ENCODE assay signal across 2 cellular contexts in genomic region chr3:32249184-32249782, GRCh38.
TF ChIP-seq lines count a peak whose summit lies in the region.

No MANE protein-coding gene starts in this region.

TF ChIP-seq in K562, 482 proteins besides CTCF, POLR2A, EP300 and RAD21 (continues in another document):
- TF ChIP-seq ZNF316 (IDR thresholded peaks at IDR 0.05) (peak; percentile 34; the same call in 1 of the 2 replicates), TRIM24 (IDR thresholded peaks at IDR 0.05) (peak; percentile 65 to 69), MAFG (tag; conservative IDR thresholded peaks at IDR 0.05) (peak; percentile 75), TCF3 (CRISPR knock-in tag; IDR thresholded peaks at IDR 0.05) (no peak), ZKSCAN8 (CRISPR knock-in tag; IDR thresholded peaks at IDR 0.05) (no peak), CEBPG (CRISPR knock-in tag; IDR thresholded peaks at IDR 0.05) (0 out of 2 replicates have a peak, but pooled peaks have one; percentile 31), CEBPG (tag; conservative IDR thresholded peaks at IDR 0.05 in 1 of 2, IDR thresholded peaks at IDR 0.05 in 1 of 2) (peak; percentile 89 to 96), ELF4 (CRISPR knock-in tag; IDR thresholded peaks at IDR 0.05) (no peak), CEBPB (tag; IDR thresholded peaks at IDR 0.05) (peak; percentile 91), ARID1B (IDR thresholded peaks at IDR 0.05) (peak; percentile 42), C11orf30 (IDR thresholded peaks at IDR 0.05; ENCODE audit: low read depth) (peak; percentile 71), ZBTB1 (CRISPR knock-in tag; IDR thresholded peaks at IDR 0.05; ENCODE audit: borderline replicate concordance, low read depth) (no peak), MCM5 (IDR thresholded peaks at IDR 0.05; ENCODE audit: low read depth) (no peak), NFE2 (IDR thresholded peaks at IDR 0.05; ENCODE audit: low read depth) (peak; percentile 73), DPF2 (IDR thresholded peaks at IDR 0.05) (peak; percentile 62), IRF9 (tag; IDR thresholded peaks at IDR 0.05) (0 out of 2 replicates have a peak, but pooled peaks have one; percentile 11), SMARCA4 (IDR thresholded peaks at IDR 0.05) (peak; percentile 43; the same call in 1 of the 2 replicates), MAFK (IDR thresholded peaks at IDR 0.05; ENCODE audit: low read length) (peak; percentile 26; the same call in 1 of the 2 replicates), CHAMP1 (IDR thresholded peaks at IDR 0.05) (no peak), FOSL1 (tag; conservative IDR thresholded peaks at IDR 0.05) (peak; percentile 81)
- TF ChIP-seq, protein P1, sequence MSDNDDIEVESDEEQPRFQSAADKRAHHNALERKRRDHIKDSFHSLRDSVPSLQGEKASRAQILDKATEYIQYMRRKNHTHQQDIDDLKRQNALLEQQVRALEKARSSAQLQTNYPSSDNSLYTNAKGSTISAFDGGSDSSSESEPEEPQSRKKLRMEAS (CRISPR knock-in tag; IDR thresholded peaks at IDR 0.05) = no peak
- TF ChIP-seq, protein P2, sequence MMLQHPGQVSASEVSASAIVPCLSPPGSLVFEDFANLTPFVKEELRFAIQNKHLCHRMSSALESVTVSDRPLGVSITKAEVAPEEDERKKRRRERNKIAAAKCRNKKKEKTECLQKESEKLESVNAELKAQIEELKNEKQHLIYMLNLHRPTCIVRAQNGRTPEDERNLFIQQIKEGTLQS (IDR thresholded peaks at IDR 0.05) = peak; percentile 49
- TF ChIP-seq, protein P2 (CRISPR knock-in tag; conservative IDR thresholded peaks at IDR 0.05) = no peak
- TF ChIP-seq, protein P3, sequence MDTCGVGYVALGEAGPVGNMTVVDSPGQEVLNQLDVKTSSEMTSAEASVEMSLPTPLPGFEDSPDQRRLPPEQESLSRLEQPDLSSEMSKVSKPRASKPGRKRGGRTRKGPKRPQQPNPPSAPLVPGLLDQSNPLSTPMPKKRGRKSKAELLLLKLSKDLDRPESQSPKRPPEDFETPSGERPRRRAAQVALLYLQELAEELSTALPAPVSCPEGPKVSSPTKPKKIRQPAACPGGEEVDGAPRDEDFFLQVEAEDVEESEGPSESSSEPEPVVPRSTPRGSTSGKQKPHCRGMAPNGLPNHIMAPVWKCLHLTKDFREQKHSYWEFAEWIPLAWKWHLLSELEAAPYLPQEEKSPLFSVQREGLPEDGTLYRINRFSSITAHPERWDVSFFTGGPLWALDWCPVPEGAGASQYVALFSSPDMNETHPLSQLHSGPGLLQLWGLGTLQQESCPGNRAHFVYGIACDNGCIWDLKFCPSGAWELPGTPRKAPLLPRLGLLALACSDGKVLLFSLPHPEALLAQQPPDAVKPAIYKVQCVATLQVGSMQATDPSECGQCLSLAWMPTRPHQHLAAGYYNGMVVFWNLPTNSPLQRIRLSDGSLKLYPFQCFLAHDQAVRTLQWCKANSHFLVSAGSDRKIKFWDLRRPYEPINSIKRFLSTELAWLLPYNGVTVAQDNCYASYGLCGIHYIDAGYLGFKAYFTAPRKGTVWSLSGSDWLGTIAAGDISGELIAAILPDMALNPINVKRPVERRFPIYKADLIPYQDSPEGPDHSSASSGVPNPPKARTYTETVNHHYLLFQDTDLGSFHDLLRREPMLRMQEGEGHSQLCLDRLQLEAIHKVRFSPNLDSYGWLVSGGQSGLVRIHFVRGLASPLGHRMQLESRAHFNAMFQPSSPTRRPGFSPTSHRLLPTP (IDR thresholded peaks at IDR 0.05; ENCODE audit: borderline replicate concordance, extremely low read depth, insufficient read length) = no peak
- TF ChIP-seq, protein P4, sequence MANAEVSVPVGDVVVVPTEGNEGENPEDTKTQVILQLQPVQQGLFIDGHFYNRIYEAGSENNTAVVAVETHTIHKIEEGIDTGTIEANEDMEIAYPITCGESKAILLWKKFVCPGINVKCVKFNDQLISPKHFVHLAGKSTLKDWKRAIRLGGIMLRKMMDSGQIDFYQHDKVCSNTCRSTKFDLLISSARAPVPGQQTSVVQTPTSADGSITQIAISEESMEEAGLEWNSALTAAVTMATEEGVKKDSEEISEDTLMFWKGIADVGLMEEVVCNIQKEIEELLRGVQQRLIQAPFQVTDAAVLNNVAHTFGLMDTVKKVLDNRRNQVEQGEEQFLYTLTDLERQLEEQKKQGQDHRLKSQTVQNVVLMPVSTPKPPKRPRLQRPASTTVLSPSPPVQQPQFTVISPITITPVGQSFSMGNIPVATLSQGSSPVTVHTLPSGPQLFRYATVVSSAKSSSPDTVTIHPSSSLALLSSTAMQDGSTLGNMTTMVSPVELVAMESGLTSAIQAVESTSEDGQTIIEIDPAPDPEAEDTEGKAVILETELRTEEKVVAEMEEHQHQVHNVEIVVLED (CRISPR knock-in tag; IDR thresholded peaks at IDR 0.05) = no peak

TF ChIP-seq in HepG2, 621 proteins besides CTCF, POLR2A, EP300 and RAD21:
- peak; percentile 85 for TF ChIP-seq CEBPB (IDR thresholded peaks at IDR 0.05; ENCODE audit: borderline replicate concordance, low read depth, low read length)
- TF ChIP-seq ZNF331 (CRISPR knock-in tag; IDR thresholded peaks at IDR 0.05) = no peak
- no peak for TF ChIP-seq PREB (CRISPR knock-in tag; IDR thresholded peaks at IDR 0.05)
- no peak for TF ChIP-seq NONO (IDR thresholded peaks at IDR 0.05)
- no peak for TF ChIP-seq NONO (CRISPR knock-in tag; conservative IDR thresholded peaks at IDR 0.05)
- no peak for TF ChIP-seq ZNF710 (CRISPR knock-in tag; IDR thresholded peaks at IDR 0.05; ENCODE audit: borderline replicate concordance)
- no peak for TF ChIP-seq GTF2F1 (IDR thresholded peaks at IDR 0.05; ENCODE audit: low read length)
- peak; percentile 46; the same call in 1 of the 2 replicates for TF ChIP-seq CEBPG (CRISPR knock-in tag; IDR thresholded peaks at IDR 0.05)
- no peak for TF ChIP-seq ZNF431 (CRISPR knock-in tag; IDR thresholded peaks at IDR 0.05; ENCODE audit: borderline replicate concordance, low read depth)
- no peak for TF ChIP-seq ESRRA (CRISPR knock-in tag; IDR thresholded peaks at IDR 0.05; ENCODE audit: low read depth)
- TF ChIP-seq ZNF790 (CRISPR knock-in tag; IDR thresholded peaks at IDR 0.05; ENCODE audit: borderline replicate concordance) = no peak
- TF ChIP-seq, protein P5, sequence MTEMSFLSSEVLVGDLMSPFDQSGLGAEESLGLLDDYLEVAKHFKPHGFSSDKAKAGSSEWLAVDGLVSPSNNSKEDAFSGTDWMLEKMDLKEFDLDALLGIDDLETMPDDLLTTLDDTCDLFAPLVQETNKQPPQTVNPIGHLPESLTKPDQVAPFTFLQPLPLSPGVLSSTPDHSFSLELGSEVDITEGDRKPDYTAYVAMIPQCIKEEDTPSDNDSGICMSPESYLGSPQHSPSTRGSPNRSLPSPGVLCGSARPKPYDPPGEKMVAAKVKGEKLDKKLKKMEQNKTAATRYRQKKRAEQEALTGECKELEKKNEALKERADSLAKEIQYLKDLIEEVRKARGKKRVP (CRISPR knock-in tag; IDR thresholded peaks at IDR 0.05) = no peak
TF ChIP-seq in HepG2: peak in this region for 2.
